ENCODE assay signal across 11 cellular contexts in genomic region chr7:19773361-19773760, GRCh38. TPM values are rescaled to one million over a fixed set of nuclear protein-coding genes. Genes with fewer than 3 reads are reported as not detected.
DNase-seq lines count a peak whose midpoint lies in the region; ATAC-seq, FAIRE-seq and TF ChIP-seq lines count a peak whose summit lies in the region.
"Had no signal": no experiment of that assay in that cellular context is flagged by ENCODE, and none has a peak within 500 bp of the region (broad histone marks: within the 10 kb centered on the region; RNA-seq: fewer than 3 reads in every experiment).

Gene TMEM196, minus strand, starts transcription at chr7:19773617. Its CDS starts 921 bp downstream, at chr7:19772696.

- no peaks in the 10 kb centered on the region for H3K9me3 Mint-ChIP-seq in Calu3 (ENCODE audit: low read depth, unreplicated experiment)

- peaks cover 14% of the 10 kb centered on the region for H3K27me3 Mint-ChIP-seq in Calu3 (ENCODE audit: unreplicated experiment)

- WGBS in pancreas, 2 donors = 2 to 3% methylated on average over 20 of the region's 20 CpGs

- H3K4me1 Mint-ChIP-seq in Calu3 (ENCODE audit: low read depth, unreplicated experiment) = peaks cover 16% of the 10 kb centered on the region

- H3K27me3 ChIP-seq in pancreas (peaks cover 0 to 21% (median 6%) of the 10 kb centered on the region in 4 donors), tibial artery (peaks cover 0 to 26% of the 10 kb centered on the region in 2 donors)

- no peaks in the 10 kb centered on the region for H3K9me3 ChIP-seq in SK-N-MC (ENCODE audit: low read depth, low read length)
- no peaks in the 10 kb centered on the region for H3K9me3 ChIP-seq in pancreas
- no peaks in the 10 kb centered on the region for H3K9me3 ChIP-seq in tibial artery

- H3K36me3 ChIP-seq in SK-N-MC (ENCODE audit: insufficient read depth, low read length) (no peaks in the 10 kb centered on the region), pancreas (no peaks in the 10 kb centered on the region), tibial artery (no peaks in the 10 kb centered on the region)

- CTCF ChIA-PET in Calu3 (lab: Charles Lee) = interaction anchor here (0.7 to 0.9 kb wide), 2 partner anchors 31 to 521 kb away, joined by 3 read pairs; no protein-coding TSS in a partner anchor

- H3K36me3 Mint-ChIP-seq in Calu3 (ENCODE audit: insufficient read depth, unreplicated experiment) = peaks cover 12% of the 10 kb centered on the region

- DNase-seq in Calu3 = no peak
- DNase-seq in SK-N-MC (ENCODE audit: low read depth, low spot score) = no peak
- peak in 1 of 2 donors; percentile 3 for DNase-seq in frontal cortex (ENCODE audit: low spot score in 2 of 2)
- DNase-seq in pancreas = peak in 1 of 6 donors; percentile 26
- DNase-seq in cortex of kidney (lab: John Stamatoyannopoulos, UW) = no peak
- no peak for DNase-seq in tibial artery
- DNase-seq in stimulated activated CD4-positive, alpha-beta T cell treated with anti-CD3 and anti-CD28 coated beads, Interleukin-12 subunit alpha, Interleukin-12 subunit beta, amount 100 ng/mL, for 4 hours = no peak
- no peak for DNase-seq in foreskin melanocyte
- DNase-seq: activated CD8-positive, alpha-beta memory T cell treated with anti-CD3 and anti-CD28 coated beads, Interleukin-2, amount 50 U/mL, for 4 hours; DMS153; erythroblast had no signal

- H3K27ac Mint-ChIP-seq in Calu3 (ENCODE audit: unreplicated experiment) = peak within 1 kb of the TSS; percentile 28

- no TSS peak for BruUV-seq in Calu3 (replicated peaks; lab: Mats Ljungman, UMichigan)

- H3K27ac ChIP-seq in SK-N-MC (no peak within 1 kb of the TSS), pancreas (no peak within 1 kb of the TSS), tibial artery (no peak within 1 kb of the TSS)

- TF ChIP-seq CTCF in Calu3 (IDR thresholded peaks at IDR 0.05; ENCODE audit: unreplicated experiment) (no peak), pancreas (IDR thresholded peaks at IDR 0.05) (no peak), tibial artery (IDR thresholded peaks at IDR 0.05) (no peak)

- peak in 3 of 4 donors; percentile 30 to 68 (median 63) for ATAC-seq in pancreas

- H3K4me1 ChIP-seq in pancreas = no peaks in the 10 kb centered on the region
- peaks cover 0 to 17% (median 11%) of the 10 kb centered on the region in 4 donors for H3K4me1 ChIP-seq in tibial artery

- H3K4me3 Mint-ChIP-seq in Calu3 (ENCODE audit: low read depth, unreplicated experiment) = peak within 1 kb of the TSS; percentile 74

- H3K9ac ChIP-seq in SK-N-MC (ENCODE audit: insufficient read length) = no peak within 1 kb of the TSS

- H3K4me3 ChIP-seq in SK-N-MC (peak within 1 kb of the TSS; percentile 39), pancreas (peak within 1 kb of the TSS in 2 of 4 donors; percentile 13 to 33), tibial artery (peak within 1 kb of the TSS in 1 of 2 donors; percentile 21)

- no peak for FAIRE-seq in frontal cortex (lab: Jason Lieb, UNC)
- no peak for FAIRE-seq in pancreas (lab: Jason Lieb, UNC)

- intact Hi-C loops in Calu3 (cut with micrococcal nuclease; ENCODE audit: unreplicated experiment) = no loop called here
- intact Hi-C loops in pancreas (cut with DNase I) = no loop called here
- intact Hi-C loops in tibial artery (cut with DNase I; ENCODE audit: low total_unique reads) = no loop called here

RNA-seq across cellular contexts. Expression of gene TMEM196, which starts in this region (rescaled TPM):
- total RNA-seq in Calu3 (2022) (not detected in 2 replicates), frontal cortex (18.8 TPM), pancreas (under 1 TPM; 0.19 to 0.87 (median 0.45) TPM)
- polyA plus RNA-seq in pancreas = 1 to 10 TPM; 1.3 to 5.2 TPM

Comparison
In these comparisons a context has a peak if more than half of its experiments do, and no peak if none do; other contexts are left out.
1. RNA of gene TMEM196 (total RNA-seq): 18.8 TPM in frontal cortex (single experiment); 0.19 to 0.87 TPM in pancreas and not detected in Calu3; every median in the first group is over 10 times any median in the second.